In genomic region chr14:102584871-102585869, GRCh38 we compare ENCODE assay signal across 1 cellular context.
TF ChIP-seq lines count a peak whose summit lies in the region.

No MANE protein-coding gene starts in this region.

TF ChIP-seq in HepG2, 621 proteins besides CTCF, POLR2A, EP300 and RAD21 (continued from another document and continues in another):
- TF ChIP-seq HNF1A (IDR thresholded peaks at IDR 0.05; ENCODE audit: low read depth) (no peak), HNF1A (CRISPR knock-in tag; IDR thresholded peaks at IDR 0.05; ENCODE audit: borderline replicate concordance) (no peak), BORCS8-MEF2B (CRISPR knock-in tag; IDR thresholded peaks at IDR 0.05) (peak; percentile 29; the same call in 1 of the 2 replicates), GPN1 (CRISPR knock-in tag; IDR thresholded peaks at IDR 0.05; ENCODE audit: borderline replicate concordance) (no peak), DMTF1 (CRISPR knock-in tag; IDR thresholded peaks at IDR 0.05) (no peak), ZBTB2 (CRISPR knock-in tag; IDR thresholded peaks at IDR 0.05; ENCODE audit: low read depth) (no peak), RNF219 (CRISPR knock-in tag; IDR thresholded peaks at IDR 0.05) (no peak), RFXANK (CRISPR knock-in tag; IDR thresholded peaks at IDR 0.05) (no peak), KDM5B (CRISPR knock-in tag; IDR thresholded peaks at IDR 0.05; ENCODE audit: borderline replicate concordance) (peak; percentile 75; the same call in 1 of the 2 replicates), ZNF614 (CRISPR knock-in tag; IDR thresholded peaks at IDR 0.05; ENCODE audit: borderline replicate concordance) (no peak), PLRG1 (conservative IDR thresholded peaks at IDR 0.05) (no peak), ZFP36L1 (CRISPR knock-in tag; IDR thresholded peaks at IDR 0.05) (no peak), ZNF816 (CRISPR knock-in tag; IDR thresholded peaks at IDR 0.05; ENCODE audit: borderline replicate concordance) (no peak), EHMT2 (IDR thresholded peaks at IDR 0.05; ENCODE audit: borderline replicate concordance, low read depth, low read length) (no peak), ZNF24 (IDR thresholded peaks at IDR 0.05) (no peak), MATR3 (CRISPR knock-in tag; IDR thresholded peaks at IDR 0.05) (no peak), ZNF703 (CRISPR knock-in tag; IDR thresholded peaks at IDR 0.05; ENCODE audit: borderline replicate concordance) (no peak), ZNF333 (CRISPR knock-in tag; IDR thresholded peaks at IDR 0.05; ENCODE audit: borderline replicate concordance) (no peak), CBX1 (IDR thresholded peaks at IDR 0.05; ENCODE audit: low read depth) (no peak), DR1 (CRISPR knock-in tag; IDR thresholded peaks at IDR 0.05) (no peak), ZNF34 (CRISPR knock-in tag; IDR thresholded peaks at IDR 0.05; ENCODE audit: borderline replicate concordance) (no peak), REST (IDR thresholded peaks at IDR 0.05; ENCODE audit: borderline replicate concordance in 1 of 2, low read depth in 1 of 2, low read length in 2 of 2) (no peak), ZNF605 (CRISPR knock-in tag; IDR thresholded peaks at IDR 0.05) (peak; percentile 80), HDAC2 (CRISPR knock-in tag; IDR thresholded peaks at IDR 0.05) (peak; percentile 23; the same call in 1 of the 2 replicates), ZNF878 (CRISPR knock-in tag; IDR thresholded peaks at IDR 0.05) (no peak), ZNF607 (CRISPR knock-in tag; IDR thresholded peaks at IDR 0.05; ENCODE audit: borderline replicate concordance) (peak; percentile 73), ZBTB20 (CRISPR knock-in tag; IDR thresholded peaks at IDR 0.05; ENCODE audit: borderline replicate concordance, low read depth) (peak; percentile 62; the same call in 1 of the 2 replicates), KAT8 (CRISPR knock-in tag; IDR thresholded peaks at IDR 0.05) (no peak)
- TF ChIP-seq, protein P1, sequence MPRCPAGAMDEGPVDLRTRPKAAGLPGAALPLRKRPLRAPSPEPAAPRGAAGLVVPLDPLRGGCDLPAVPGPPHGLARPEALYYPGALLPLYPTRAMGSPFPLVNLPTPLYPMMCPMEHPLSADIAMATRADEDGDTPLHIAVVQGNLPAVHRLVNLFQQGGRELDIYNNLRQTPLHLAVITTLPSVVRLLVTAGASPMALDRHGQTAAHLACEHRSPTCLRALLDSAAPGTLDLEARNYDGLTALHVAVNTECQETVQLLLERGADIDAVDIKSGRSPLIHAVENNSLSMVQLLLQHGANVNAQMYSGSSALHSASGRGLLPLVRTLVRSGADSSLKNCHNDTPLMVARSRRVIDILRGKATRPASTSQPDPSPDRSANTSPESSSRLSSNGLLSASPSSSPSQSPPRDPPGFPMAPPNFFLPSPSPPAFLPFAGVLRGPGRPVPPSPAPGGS (CRISPR knock-in tag; IDR thresholded peaks at IDR 0.05): 0 out of 2 replicates have a peak, but pooled peaks have one; percentile 28
- TF ChIP-seq, protein P2, sequence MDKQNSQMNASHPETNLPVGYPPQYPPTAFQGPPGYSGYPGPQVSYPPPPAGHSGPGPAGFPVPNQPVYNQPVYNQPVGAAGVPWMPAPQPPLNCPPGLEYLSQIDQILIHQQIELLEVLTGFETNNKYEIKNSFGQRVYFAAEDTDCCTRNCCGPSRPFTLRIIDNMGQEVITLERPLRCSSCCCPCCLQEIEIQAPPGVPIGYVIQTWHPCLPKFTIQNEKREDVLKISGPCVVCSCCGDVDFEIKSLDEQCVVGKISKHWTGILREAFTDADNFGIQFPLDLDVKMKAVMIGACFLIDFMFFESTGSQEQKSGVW (CRISPR knock-in tag; IDR thresholded peaks at IDR 0.05; ENCODE audit: borderline replicate concordance): no peak
- TF ChIP-seq, protein P3, sequence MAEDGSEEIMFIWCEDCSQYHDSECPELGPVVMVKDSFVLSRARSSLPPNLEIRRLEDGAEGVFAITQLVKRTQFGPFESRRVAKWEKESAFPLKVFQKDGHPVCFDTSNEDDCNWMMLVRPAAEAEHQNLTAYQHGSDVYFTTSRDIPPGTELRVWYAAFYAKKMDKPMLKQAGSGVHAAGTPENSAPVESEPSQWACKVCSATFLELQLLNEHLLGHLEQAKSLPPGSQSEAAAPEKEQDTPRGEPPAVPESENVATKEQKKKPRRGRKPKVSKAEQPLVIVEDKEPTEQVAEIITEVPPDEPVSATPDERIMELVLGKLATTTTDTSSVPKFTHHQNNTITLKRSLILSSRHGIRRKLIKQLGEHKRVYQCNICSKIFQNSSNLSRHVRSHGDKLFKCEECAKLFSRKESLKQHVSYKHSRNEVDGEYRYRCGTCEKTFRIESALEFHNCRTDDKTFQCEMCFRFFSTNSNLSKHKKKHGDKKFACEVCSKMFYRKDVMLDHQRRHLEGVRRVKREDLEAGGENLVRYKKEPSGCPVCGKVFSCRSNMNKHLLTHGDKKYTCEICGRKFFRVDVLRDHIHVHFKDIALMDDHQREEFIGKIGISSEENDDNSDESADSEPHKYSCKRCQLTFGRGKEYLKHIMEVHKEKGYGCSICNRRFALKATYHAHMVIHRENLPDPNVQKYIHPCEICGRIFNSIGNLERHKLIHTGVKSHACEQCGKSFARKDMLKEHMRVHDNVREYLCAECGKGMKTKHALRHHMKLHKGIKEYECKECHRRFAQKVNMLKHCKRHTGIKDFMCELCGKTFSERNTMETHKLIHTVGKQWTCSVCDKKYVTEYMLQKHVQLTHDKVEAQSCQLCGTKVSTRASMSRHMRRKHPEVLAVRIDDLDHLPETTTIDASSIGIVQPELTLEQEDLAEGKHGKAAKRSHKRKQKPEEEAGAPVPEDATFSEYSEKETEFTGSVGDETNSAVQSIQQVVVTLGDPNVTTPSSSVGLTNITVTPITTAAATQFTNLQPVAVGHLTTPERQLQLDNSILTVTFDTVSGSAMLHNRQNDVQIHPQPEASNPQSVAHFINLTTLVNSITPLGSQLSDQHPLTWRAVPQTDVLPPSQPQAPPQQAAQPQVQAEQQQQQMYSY (CRISPR knock-in tag; IDR thresholded peaks at IDR 0.05): no peak
- TF ChIP-seq, protein P4, sequence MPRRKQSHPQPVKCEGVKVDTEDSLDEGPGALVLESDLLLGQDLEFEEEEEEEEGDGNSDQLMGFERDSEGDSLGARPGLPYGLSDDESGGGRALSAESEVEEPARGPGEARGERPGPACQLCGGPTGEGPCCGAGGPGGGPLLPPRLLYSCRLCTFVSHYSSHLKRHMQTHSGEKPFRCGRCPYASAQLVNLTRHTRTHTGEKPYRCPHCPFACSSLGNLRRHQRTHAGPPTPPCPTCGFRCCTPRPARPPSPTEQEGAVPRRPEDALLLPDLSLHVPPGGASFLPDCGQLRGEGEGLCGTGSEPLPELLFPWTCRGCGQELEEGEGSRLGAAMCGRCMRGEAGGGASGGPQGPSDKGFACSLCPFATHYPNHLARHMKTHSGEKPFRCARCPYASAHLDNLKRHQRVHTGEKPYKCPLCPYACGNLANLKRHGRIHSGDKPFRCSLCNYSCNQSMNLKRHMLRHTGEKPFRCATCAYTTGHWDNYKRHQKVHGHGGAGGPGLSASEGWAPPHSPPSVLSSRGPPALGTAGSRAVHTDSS (CRISPR knock-in tag; conservative IDR thresholded peaks at IDR 0.05): no peak
- TF ChIP-seq, protein P5, sequence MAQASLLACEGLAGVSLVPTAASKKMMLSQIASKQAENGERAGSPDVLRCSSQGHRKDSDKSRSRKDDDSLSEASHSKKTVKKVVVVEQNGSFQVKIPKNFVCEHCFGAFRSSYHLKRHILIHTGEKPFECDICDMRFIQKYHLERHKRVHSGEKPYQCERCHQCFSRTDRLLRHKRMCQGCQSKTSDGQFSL (CRISPR knock-in tag; IDR thresholded peaks at IDR 0.05): no peak
- TF ChIP-seq, protein P6, sequence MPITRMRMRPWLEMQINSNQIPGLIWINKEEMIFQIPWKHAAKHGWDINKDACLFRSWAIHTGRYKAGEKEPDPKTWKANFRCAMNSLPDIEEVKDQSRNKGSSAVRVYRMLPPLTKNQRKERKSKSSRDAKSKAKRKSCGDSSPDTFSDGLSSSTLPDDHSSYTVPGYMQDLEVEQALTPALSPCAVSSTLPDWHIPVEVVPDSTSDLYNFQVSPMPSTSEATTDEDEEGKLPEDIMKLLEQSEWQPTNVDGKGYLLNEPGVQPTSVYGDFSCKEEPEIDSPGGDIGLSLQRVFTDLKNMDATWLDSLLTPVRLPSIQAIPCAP (CRISPR knock-in tag; IDR thresholded peaks at IDR 0.05; ENCODE audit: low read depth): no peak
